ENCODE assay signal across 28 cellular contexts in genomic region chr10:109988231-109988630, GRCh38. TPM values are rescaled to one million over a fixed set of nuclear protein-coding genes. Genes with fewer than 3 reads are reported as not detected.
DNase-seq lines count a peak whose midpoint lies in the region; ATAC-seq, FAIRE-seq and TF ChIP-seq lines count a peak whose summit lies in the region.
"Had no signal": no experiment of that assay in that cellular context is flagged by ENCODE, and none has a peak within 500 bp of the region (broad histone marks: within the 10 kb centered on the region; RNA-seq: fewer than 3 reads in every experiment).

No MANE protein-coding gene starts in this region.

- H2AFZ ChIP-seq in GM23338 (0 out of 2 replicates have a peak overlapping the region, but pooled peaks have one; percentile 33), astrocyte (ENCODE audit: low read depth, low read length) (no peak overlapping the region), hepatocyte (no peak overlapping the region), PC-3 (ENCODE audit: low read length) (no peak overlapping the region)

- ATAC-seq in GM23338 (no peak), thoracic aorta (ENCODE audit: insufficient number of reproducible peaks, low FRiP score, low read depth) (no peak), PC-3 (no peak)
- ATAC-seq: activated CD8-positive, alpha-beta memory T cell treated with anti-CD3 and anti-CD28 coated beads, Interleukin-2, amount 10 ng/mL, durations not matched to agents 7 days and 5 days; HCT116; right lobe of liver had no signal

- H3K36me3 Mint-ChIP-seq in GM23338 (ENCODE audit: low read depth): no peaks in the 10 kb centered on the region
- peaks cover 12% of the 10 kb centered on the region for H3K36me3 Mint-ChIP-seq in astrocyte (ENCODE audit: low read depth, unreplicated experiment)
- peaks cover 4% of the 10 kb centered on the region for H3K36me3 Mint-ChIP-seq in progenitor cell of endocrine pancreas (ENCODE audit: insufficient read depth)
- H3K36me3 Mint-ChIP-seq: IgD-negative memory B cell had no signal

- no peak for FAIRE-seq in astrocyte (lab: Jason Lieb, UNC)
- FAIRE-seq in frontal cortex (lab: Jason Lieb, UNC): no peak

- no TSS peak for BruUV-seq in PC-3 (replicated peaks; lab: Mats Ljungman, UMichigan)

- CTCF ChIA-PET in PC-3 (lab: Charles Lee): no interaction called here

- H3K4me2 ChIP-seq in GM23338 (no peak overlapping the region), astrocyte (ENCODE audit: low read length) (peak overlapping the region; percentile 50), hepatocyte (no peak overlapping the region), PC-3 (ENCODE audit: low read length) (no peak overlapping the region)
- H3K4me2 ChIP-seq: BLaER1 had no signal

- intact Hi-C loops in PC-3 (cut with micrococcal nuclease): no loop called here

- H3K79me2 ChIP-seq in GM23338 (replicated peaks; ENCODE audit: insufficient read depth) (no peaks in the 10 kb centered on the region), astrocyte (ENCODE audit: insufficient read depth, low read length) (no peaks in the 10 kb centered on the region), hepatocyte (no peaks in the 10 kb centered on the region), PC-3 (ENCODE audit: low read length) (no peaks in the 10 kb centered on the region)

- DNase-seq in GM23338 (ENCODE audit: low spot score): no peak
- no peak for DNase-seq in astrocyte (ENCODE audit: low read depth)
- DNase-seq in hepatocyte (ENCODE audit: low spot score): no peak
- DNase-seq in thoracic aorta (ENCODE audit: low spot score): no peak
- DNase-seq in progenitor cell of endocrine pancreas (ENCODE audit: low spot score, unreplicated experiment): no peak
- DNase-seq in frontal cortex (ENCODE audit: low spot score in 2 of 2): no peak
- DNase-seq in right atrium auricular region (ENCODE audit: low spot score): no peak
- no peak for DNase-seq in PC-3
- DNase-seq: activated CD4-positive, alpha-beta T cell treated with anti-CD3 and anti-CD28 coated beads, Interleukin-2, amount 50 U/mL, for 4 hours; activated CD8-positive, alpha-beta memory T cell treated with anti-CD3 and anti-CD28 coated beads, Interleukin-2, amount 10 ng/mL, durations not matched to agents 7 days and 5 days; activated gamma-delta T cell treated with Interleukin-2 at 50 U/mL for 16 hours; activated T-cell treated with anti-CD3 and anti-CD28 coated beads, Interleukin-2, amount 50 U/mL, for 48 hours; cerebellar nuclear complex; COR-L47; DMS53; dorsolateral prefrontal cortex; esophagus squamous epithelium; NCI-H1694; NCI-H2171; NCI-H510A; right lobe of liver; RPMI8226; T-helper 1 cell had no signal

- no peak overlapping the region for H3K4me3 Mint-ChIP-seq in GM23338
- peak overlapping the region; percentile 34 for H3K4me3 Mint-ChIP-seq in astrocyte (ENCODE audit: unreplicated experiment)
- no peak overlapping the region for H3K4me3 Mint-ChIP-seq in progenitor cell of endocrine pancreas (ENCODE audit: low read depth)
- H3K4me3 Mint-ChIP-seq: activated CD8-positive, alpha-beta memory T cell treated with anti-CD3 and anti-CD28 coated beads, Interleukin-2, amount 10 ng/mL, durations not matched to agents 7 days and 5 days; IgD-negative memory B cell; neural crest cell; type B pancreatic cell had no signal

- peaks cover 5% of the 10 kb centered on the region; the same call in 2 of the 3 replicates for H3K9me3 Mint-ChIP-seq in GM23338
- H3K9me3 Mint-ChIP-seq in astrocyte (ENCODE audit: unreplicated experiment): peaks cover 11% of the 10 kb centered on the region
- peaks cover 10% of the 10 kb centered on the region for H3K9me3 Mint-ChIP-seq in progenitor cell of endocrine pancreas (ENCODE audit: low read depth)

- peak overlapping the region; percentile 47 for H3K9ac ChIP-seq in astrocyte (ENCODE audit: low read length)
- H3K9ac ChIP-seq in PC-3 (ENCODE audit: low read length): no peak overlapping the region
- H3K9ac ChIP-seq: BLaER1 had no signal

- no peaks in the 10 kb centered on the region for H3K27me3 Mint-ChIP-seq in GM23338 (ENCODE audit: insufficient read depth, low read depth, poor library complexity)
- no peaks in the 10 kb centered on the region for H3K27me3 Mint-ChIP-seq in astrocyte (ENCODE audit: low read depth, unreplicated experiment)
- H3K27me3 Mint-ChIP-seq in progenitor cell of endocrine pancreas: peaks cover 10% of the 10 kb centered on the region
- H3K27me3 Mint-ChIP-seq: type B pancreatic cell had no signal

- H3K27me3 ChIP-seq in GM23338 (ENCODE audit: insufficient read depth) (no peaks in the 10 kb centered on the region), astrocyte (ENCODE audit: insufficient read depth, low read length) (no peaks in the 10 kb centered on the region), hepatocyte (no peaks in the 10 kb centered on the region), thoracic aorta (replicated peaks; ENCODE audit: insufficient read depth) (no peaks in the 10 kb centered on the region), right atrium auricular region (no peaks in the 10 kb centered on the region), PC-3 (ENCODE audit: low read length) (no peaks in the 10 kb centered on the region)
- H3K27me3 ChIP-seq: BLaER1, dorsolateral prefrontal cortex, esophagus squamous epithelium, right lobe of liver had no signal

- H3F3A ChIP-seq in GM23338 (replicated peaks; ENCODE audit: low read depth) (no peaks in the 10 kb centered on the region), PC-3 (ENCODE audit: low read length, unreplicated experiment) (no peaks in the 10 kb centered on the region)

- H3K27ac Mint-ChIP-seq in GM23338: no peak overlapping the region
- H3K27ac Mint-ChIP-seq in astrocyte (ENCODE audit: unreplicated experiment): peak overlapping the region; percentile 96
- H3K27ac Mint-ChIP-seq in progenitor cell of endocrine pancreas: no peak overlapping the region
- H3K27ac Mint-ChIP-seq: activated CD8-positive, alpha-beta memory T cell treated with anti-CD3 and anti-CD28 coated beads, Interleukin-2, amount 10 ng/mL, durations not matched to agents 7 days and 5 days; IgD-negative memory B cell; type B pancreatic cell had no signal

- POLR2A ChIA-PET in PC-3 (lab: Charles Lee; ENCODE audit: unreplicated experiment): no interaction called here

- H3K36me3 ChIP-seq in GM23338 (ENCODE audit: insufficient read depth): no peaks in the 10 kb centered on the region
- H3K36me3 ChIP-seq in astrocyte (ENCODE audit: insufficient read depth, low read length): no peaks in the 10 kb centered on the region
- no peaks in the 10 kb centered on the region for H3K36me3 ChIP-seq in hepatocyte (replicated peaks; ENCODE audit: insufficient read depth, low read depth)
- H3K36me3 ChIP-seq in thoracic aorta: no peaks in the 10 kb centered on the region
- H3K36me3 ChIP-seq in right atrium auricular region: no peaks in the 10 kb centered on the region
- H3K36me3 ChIP-seq in PC-3 (ENCODE audit: low read depth, low read length): no peaks in the 10 kb centered on the region
- H3K36me3 ChIP-seq: BLaER1, esophagus squamous epithelium, right lobe of liver had no signal

- H3K9me3 ChIP-seq in astrocyte (ENCODE audit: insufficient read depth, low read depth, low read length) (no peaks in the 10 kb centered on the region), hepatocyte (ENCODE audit: low read depth) (no peaks in the 10 kb centered on the region), thoracic aorta (no peaks in the 10 kb centered on the region), right atrium auricular region (no peaks in the 10 kb centered on the region), PC-3 (ENCODE audit: low read length) (no peaks in the 10 kb centered on the region)
- H3K9me3 ChIP-seq: esophagus squamous epithelium, right lobe of liver had no signal

- 95% methylated on average over 2 of the region's 2 CpGs for WGBS in hepatocyte (ENCODE audit: low lambda C conversion rate, missing lambda C conversion rate)

- no peaks in the 10 kb centered on the region for H3K4me1 ChIP-seq in GM23338 (ENCODE audit: insufficient read depth)
- peaks cover 22% of the 10 kb centered on the region for H3K4me1 ChIP-seq in astrocyte (ENCODE audit: insufficient read depth, low read length)
- peaks cover 18% of the 10 kb centered on the region for H3K4me1 ChIP-seq in hepatocyte (ENCODE audit: insufficient read depth)
- H3K4me1 ChIP-seq in thoracic aorta (ENCODE audit: control insufficient read depth in 1 of 2, low read depth in 2 of 2): peaks cover 6 to 37% of the 10 kb centered on the region in 2 donors
- no peaks in the 10 kb centered on the region for H3K4me1 ChIP-seq in right atrium auricular region
- peaks cover 13% of the 10 kb centered on the region for H3K4me1 ChIP-seq in PC-3 (ENCODE audit: insufficient read depth, low read length)
- H3K4me1 ChIP-seq: right lobe of liver had no signal

- TF ChIP-seq CTCF in GM23338 (conservative IDR thresholded peaks at IDR 0.05; ENCODE audit: low read depth in 2 of 2): no peak
- TF ChIP-seq CTCF in astrocyte (IDR thresholded peaks at IDR 0.05; ENCODE audit: insufficient read depth, low read depth, low read length): no peak
- TF ChIP-seq CTCF in hepatocyte (IDR thresholded peaks at IDR 0.05; ENCODE audit: poor library complexity): no peak
- TF ChIP-seq CTCF in thoracic aorta (IDR thresholded peaks at IDR 0.05): no peak
- no peak for TF ChIP-seq CTCF in progenitor cell of endocrine pancreas (IDR thresholded peaks at IDR 0.05; ENCODE audit: unreplicated experiment)
- no peak for TF ChIP-seq CTCF in right atrium auricular region (IDR thresholded peaks at IDR 0.05)
- no peak for TF ChIP-seq CTCF in PC-3 (conservative IDR thresholded peaks at IDR 0.05; ENCODE audit: low read depth, low read length)

- H3K27ac ChIP-seq in GM23338 (ENCODE audit: low read depth): no peak overlapping the region
- peak overlapping the region; percentile 85 for H3K27ac ChIP-seq in astrocyte (ENCODE audit: low read depth, low read length)
- peak overlapping the region; percentile 27 for H3K27ac ChIP-seq in hepatocyte
- peak overlapping the region; percentile 25 to 68 for H3K27ac ChIP-seq in thoracic aorta
- no peak overlapping the region for H3K27ac ChIP-seq in right atrium auricular region
- H3K27ac ChIP-seq in PC-3 (ENCODE audit: low read length): no peak overlapping the region
- H3K27ac ChIP-seq: BLaER1, dorsolateral prefrontal cortex, esophagus squamous epithelium, right lobe of liver had no signal

- H3K4me3 ChIP-seq in GM23338 (no peak overlapping the region), astrocyte (ENCODE audit: insufficient read depth, low read depth, low read length) (no peak overlapping the region), hepatocyte (no peak overlapping the region), thoracic aorta (no peak overlapping the region), right atrium auricular region (no peak overlapping the region), PC-3 (ENCODE audit: low read length) (no peak overlapping the region)
- H3K4me3 ChIP-seq: BLaER1, dorsolateral prefrontal cortex, esophagus squamous epithelium, right lobe of liver had no signal

- H3K4me1 Mint-ChIP-seq in GM23338 (peaks cover 3% of the 10 kb centered on the region; the same call in 2 of the 3 replicates), astrocyte (ENCODE audit: low read depth, unreplicated experiment) (peaks cover 28% of the 10 kb centered on the region), progenitor cell of endocrine pancreas (ENCODE audit: low read depth) (peaks cover 4% of the 10 kb centered on the region)
- H3K4me1 Mint-ChIP-seq: activated CD8-positive, alpha-beta memory T cell treated with anti-CD3 and anti-CD28 coated beads, Interleukin-2, amount 10 ng/mL, durations not matched to agents 7 days and 5 days; neural crest cell had no signal

- H4K20me1 ChIP-seq in GM23338 (replicated peaks; ENCODE audit: insufficient read depth) (no peaks in the 10 kb centered on the region), astrocyte (ENCODE audit: insufficient read depth, low read length) (no peaks in the 10 kb centered on the region), hepatocyte (ENCODE audit: insufficient read depth, poor library complexity, severe bottlenecking) (no peaks in the 10 kb centered on the region), PC-3 (ENCODE audit: low read length) (no peaks in the 10 kb centered on the region)
- H4K20me1 ChIP-seq: BLaER1 had no signal

- H3K9me2 ChIP-seq in GM23338 (ENCODE audit: insufficient read depth) (no peaks in the 10 kb centered on the region), hepatocyte (replicated peaks; ENCODE audit: insufficient read depth) (no peaks in the 10 kb centered on the region), PC-3 (replicated peaks; ENCODE audit: low read length) (no peaks in the 10 kb centered on the region)

RNA-seq across cellular contexts. Expression of gene ADD3, which starts 19.6 kb away (rescaled TPM):
- 75.1 and 767 TPM in 2 replicates for total RNA-seq in GM23338 (2014; rRNA removed; shearing (Covaris generic))
- polyA plus RNA-seq in GM23338 (2016; fragmentation: Nextera tagmentation; extraction: Ambion mirVana) (57.0 and 68.5 TPM in 2 replicates), hepatocyte (83.2 and 88.6 TPM in 2 replicates)
- total RNA-seq in astrocyte (127 and 148 TPM in 2 replicates), hepatocyte (206 and 216 TPM in 2 replicates), thoracic aorta (100 to 1,000 TPM in 1 of 2 donors, 10 to 100 TPM in 1; 91.1 to 659 TPM), progenitor cell of endocrine pancreas (111 and 117 TPM in 2 replicates), frontal cortex (78.7 TPM), right atrium auricular region (100 to 1,000 TPM; 158 to 377 TPM), PC-3 (2014; rRNA removed) (25.7 and 30.3 TPM in 2 replicates)

Comparison
In these comparisons a context has a peak if more than half of its experiments do, and no peak if none do; other contexts are left out.
1. H3K27ac ChIP-seq: peak in astrocyte (single experiment), hepatocyte (single experiment) and thoracic aorta (2 of 2); none in GM23338 (single experiment), right atrium auricular region (0 of 2) and PC-3 (single experiment).